15 cellular contexts compared by ENCODE assay signal in genomic region chr13:112453207-112453829, GRCh38.
"Had no signal": no experiment of that assay in that cellular context is flagged by ENCODE, and none has a peak within 500 bp of the region (broad histone marks: within the 10 kb centered on the region; RNA-seq: fewer than 3 reads in every experiment).

No MANE protein-coding gene starts in this region.

- H3K27ac Mint-ChIP-seq: activated B cell treated with CpG ODN at 0.5 μM for 24 hours; activated CD4-positive, alpha-beta T cell treated with anti-CD3 and anti-CD28 coated beads, Interleukin-2, amount 10 ng/mL, durations not matched to agents 24 days and 14 days; activated naive CD4-positive, alpha-beta T cell treated with anti-CD3 and anti-CD28 coated beads, Interleukin-2, amount 50 U/mL, for 72 hours; activated T-cell treated with anti-CD3 and anti-CD28 coated beads, Interleukin-2, amount 50 U/mL, for 24 hours; naive thymus-derived CD4-positive, alpha-beta T cell; stimulated activated effector memory CD8-positive, alpha-beta T cell treated with anti-CD3 and anti-CD28 coated beads, Interleukin-12 subunit alpha, Interleukin-12 subunit beta, amount 100 ng/mL, for 72 hours had no signal

- H3K9me3 ChIP-seq: esophagus squamous epithelium, left ventricle myocardium inferior, mucosa of descending colon, thyroid gland had no signal

- H3K4me3 Mint-ChIP-seq: activated B cell treated with CpG ODN at 0.5 μM for 24 hours; activated CD4-positive, alpha-beta T cell treated with anti-CD3 and anti-CD28 coated beads, Interleukin-2, amount 10 ng/mL, durations not matched to agents 24 days and 14 days; activated T-cell treated with anti-CD3 and anti-CD28 coated beads, Interleukin-2, amount 50 U/mL, for 24 hours; naive thymus-derived CD4-positive, alpha-beta T cell; stimulated activated effector memory CD8-positive, alpha-beta T cell treated with anti-CD3 and anti-CD28 coated beads, Interleukin-12 subunit alpha, Interleukin-12 subunit beta, amount 100 ng/mL, for 72 hours had no signal

- H3K4me1 Mint-ChIP-seq: activated B cell treated with CpG ODN at 0.5 μM for 24 hours; activated CD4-positive, alpha-beta T cell treated with anti-CD3 and anti-CD28 coated beads, Interleukin-2, amount 10 ng/mL, durations not matched to agents 24 days and 14 days; naive thymus-derived CD4-positive, alpha-beta T cell; stimulated activated effector memory CD8-positive, alpha-beta T cell treated with anti-CD3 and anti-CD28 coated beads, Interleukin-12 subunit alpha, Interleukin-12 subunit beta, amount 100 ng/mL, for 72 hours had no signal

- H3K27me3 ChIP-seq: thyroid gland had no signal

- H3K27me3 Mint-ChIP-seq: activated B cell treated with CpG ODN at 0.5 μM for 24 hours; activated CD4-positive, alpha-beta T cell treated with anti-CD3 and anti-CD28 coated beads, Interleukin-2, amount 10 ng/mL, durations not matched to agents 24 days and 14 days had no signal

- H3K4me3 ChIP-seq: esophagus squamous epithelium, left ventricle myocardium inferior, mucosa of descending colon, thyroid gland had no signal

- H3K9me3 Mint-ChIP-seq: activated CD4-positive, alpha-beta T cell treated with anti-CD3 and anti-CD28 coated beads, Interleukin-2, amount 10 ng/mL, durations not matched to agents 24 days and 14 days; activated T-cell treated with anti-CD3 and anti-CD28 coated beads, Interleukin-2, amount 50 U/mL, for 24 hours had no signal

- DNase-seq: activated B cell treated with CpG ODN at 0.5 μM for 24 hours; activated CD4-positive, alpha-beta T cell treated with anti-CD3 and anti-CD28 coated beads, Interleukin-2, amount 10 ng/mL, durations not matched to agents 24 days and 14 days; activated T-cell treated with anti-CD3 and anti-CD28 coated beads, Interleukin-2, amount 50 U/mL, for 24 hours; caudate nucleus; esophagus squamous epithelium; hippocampal formation; left ventricle myocardium inferior; mucosa of descending colon; occipital lobe; stimulated activated CD4-positive, alpha-beta T cell treated with anti-CD3 and anti-CD28 coated beads, Interleukin-12 subunit alpha, Interleukin-12 subunit beta, amount 100 ng/mL, for 4 hours; stimulated activated CD4-positive, alpha-beta T cell treated with anti-CD3 and anti-CD28 coated beads, Interleukin-2, amount 100 ng/mL, for 24 hours; thyroid gland had no signal

- H3K4me1 ChIP-seq: left ventricle myocardium inferior, thyroid gland had no signal

- H3K27ac ChIP-seq: esophagus squamous epithelium, left ventricle myocardium inferior, thyroid gland had no signal

- ATAC-seq: activated naive CD4-positive, alpha-beta T cell treated with anti-CD3 and anti-CD28 coated beads, Interleukin-2, amount 50 U/mL, for 72 hours; mucosa of descending colon; naive thymus-derived CD4-positive, alpha-beta T cell; stimulated activated effector memory CD8-positive, alpha-beta T cell treated with anti-CD3 and anti-CD28 coated beads, Interleukin-12 subunit alpha, Interleukin-12 subunit beta, amount 100 ng/mL, for 72 hours had no signal

- H3K36me3 ChIP-seq: esophagus squamous epithelium, left ventricle myocardium inferior, thyroid gland had no signal

- H3K36me3 Mint-ChIP-seq: activated naive CD4-positive, alpha-beta T cell treated with anti-CD3 and anti-CD28 coated beads, Interleukin-2, amount 50 U/mL, for 72 hours; naive thymus-derived CD4-positive, alpha-beta T cell; stimulated activated effector memory CD8-positive, alpha-beta T cell treated with anti-CD3 and anti-CD28 coated beads, Interleukin-12 subunit alpha, Interleukin-12 subunit beta, amount 100 ng/mL, for 72 hours had no signal
